ENCODE assay signal across 27 cellular contexts in genomic region chr10:123556736-123557135, GRCh38.
"Had no signal": no experiment of that assay in that cellular context is flagged by ENCODE, and none has a peak within 500 bp of the region (broad histone marks: within the 10 kb centered on the region; RNA-seq: fewer than 3 reads in every experiment).

No MANE protein-coding gene starts in this region.

- H3K9me3 Mint-ChIP-seq: activated B cell treated with CpG ODN at 0.5 μM for 24 hours; activated CD8-positive, alpha-beta T cell treated with anti-CD3 and anti-CD28 coated beads for 36 hours; activated naive CD4-positive, alpha-beta T cell treated with anti-CD3 and anti-CD28 coated beads, Interleukin-2, amount 10 ng/mL, durations not matched to agents 7 days and 5 days; activated naive CD8-positive, alpha-beta T cell treated with anti-CD3 and anti-CD28 coated beads, Interleukin-2, amount 10 ng/mL, durations not matched to agents 7 days and 5 days; brain; effector memory CD8-positive, alpha-beta T cell; T-cell had no signal

- H3K36me3 ChIP-seq: ascending aorta, cardiac muscle cell, gastroesophageal sphincter, left lung, lower lobe of right lung, thoracic aorta, uterus had no signal

- H3K4me1 ChIP-seq: ascending aorta, left lung, lower lobe of right lung, parathyroid adenoma, psoas muscle, uterus had no signal

- H3K9ac ChIP-seq: parathyroid adenoma had no signal

- H3K4me3 Mint-ChIP-seq: activated B cell treated with CpG ODN at 0.5 μM for 24 hours; activated CD8-positive, alpha-beta T cell treated with anti-CD3 and anti-CD28 coated beads for 36 hours; activated naive CD4-positive, alpha-beta T cell treated with anti-CD3 and anti-CD28 coated beads, Interleukin-2, amount 10 ng/mL, durations not matched to agents 7 days and 5 days; activated naive CD8-positive, alpha-beta T cell treated with anti-CD3 and anti-CD28 coated beads, Interleukin-2, amount 10 ng/mL, durations not matched to agents 7 days and 5 days; brain; effector memory CD8-positive, alpha-beta T cell; immature natural killer cell; T-cell had no signal

- H3K9me3 ChIP-seq: ascending aorta, gastroesophageal sphincter, left lung, lower lobe of right lung, psoas muscle, thoracic aorta, uterus had no signal

- H3K27ac ChIP-seq: ascending aorta, cardiac muscle cell, gastroesophageal sphincter, left lung, lower lobe of right lung, parathyroid adenoma, psoas muscle, thoracic aorta, uterus had no signal

- H3K27ac Mint-ChIP-seq: activated B cell treated with CpG ODN at 0.5 μM for 24 hours; activated CD8-positive, alpha-beta T cell treated with anti-CD3 and anti-CD28 coated beads for 36 hours; activated naive CD4-positive, alpha-beta T cell treated with anti-CD3 and anti-CD28 coated beads, Interleukin-2, amount 10 ng/mL, durations not matched to agents 7 days and 5 days; activated naive CD8-positive, alpha-beta T cell treated with anti-CD3 and anti-CD28 coated beads, Interleukin-2, amount 10 ng/mL, durations not matched to agents 7 days and 5 days; brain; effector memory CD8-positive, alpha-beta T cell; immature natural killer cell; T-cell had no signal

- H3K4me1 Mint-ChIP-seq: activated naive CD4-positive, alpha-beta T cell treated with anti-CD3 and anti-CD28 coated beads, Interleukin-2, amount 10 ng/mL, durations not matched to agents 7 days and 5 days; activated naive CD8-positive, alpha-beta T cell treated with anti-CD3 and anti-CD28 coated beads, Interleukin-2, amount 10 ng/mL, durations not matched to agents 7 days and 5 days; brain; immature natural killer cell; T-cell had no signal

- H3K4me3 ChIP-seq: ascending aorta, cardiac muscle cell, gastroesophageal sphincter, left lung, lower lobe of right lung, psoas muscle, thoracic aorta, uterus had no signal

- ATAC-seq: activated CD8-positive, alpha-beta T cell treated with anti-CD3 and anti-CD28 coated beads for 36 hours; effector memory CD8-positive, alpha-beta T cell; gastroesophageal sphincter; left lung; psoas muscle; T-cell had no signal

- H3K27me3 ChIP-seq: ascending aorta, cardiac muscle cell, uterus had no signal

- DNase-seq: activated B cell treated with CpG ODN at 0.5 μM for 24 hours; activated CD4-positive, alpha-beta T cell treated with anti-CD3 and anti-CD28 coated beads, Interleukin-2, amount 50 U/mL, for 1 hour; activated CD8-positive, alpha-beta T cell treated with anti-CD3 and anti-CD28 coated beads for 36 hours; activated gamma-delta T cell; activated naive CD4-positive, alpha-beta T cell treated with anti-CD3 and anti-CD28 coated beads, Interleukin-2, amount 10 ng/mL, durations not matched to agents 7 days and 5 days; activated naive CD8-positive, alpha-beta T cell treated with anti-CD3 and anti-CD28 coated beads, Interleukin-2, amount 10 ng/mL, durations not matched to agents 7 days and 5 days; activated T-cell treated with anti-CD3 and anti-CD28 coated beads, Interleukin-2, amount 50 U/mL, for 1 hour; cerebellar nuclear complex; cortex of kidney; effector memory CD8-positive, alpha-beta T cell; hippocampal formation; immature natural killer cell; left lung; lower lobe of right lung; mesendoderm; nucleus accumbens; psoas muscle; stimulated activated naive CD4-positive, alpha-beta T cell; trophoblast cell; uterus had no signal

- H3K36me3 Mint-ChIP-seq: activated naive CD4-positive, alpha-beta T cell treated with anti-CD3 and anti-CD28 coated beads, Interleukin-2, amount 10 ng/mL, durations not matched to agents 7 days and 5 days; activated naive CD8-positive, alpha-beta T cell treated with anti-CD3 and anti-CD28 coated beads, Interleukin-2, amount 10 ng/mL, durations not matched to agents 7 days and 5 days; brain; immature natural killer cell; T-cell had no signal
